In the genomic region with DNA sequence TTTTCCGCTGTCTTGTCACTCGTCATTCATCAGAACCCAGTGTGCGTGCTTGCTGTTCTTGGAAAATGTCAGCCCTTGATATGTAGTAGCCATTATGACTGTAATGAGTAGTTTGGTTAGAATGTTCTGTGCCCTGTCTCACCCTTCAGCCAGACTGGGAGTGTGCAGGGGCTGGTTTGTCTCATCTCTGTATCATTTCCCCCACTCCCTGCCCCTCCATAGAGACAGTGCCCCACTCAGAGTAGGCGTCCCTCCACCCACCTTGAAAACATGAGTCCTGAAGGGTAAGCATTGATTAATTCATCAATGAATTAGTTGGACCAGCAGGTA, we compare ENCODE assay signal across 17 cellular contexts.
DNase-seq lines count a peak whose midpoint lies in the region; ATAC-seq and TF ChIP-seq lines count a peak whose summit lies in the region.
"Had no signal": no experiment of that assay in that cellular context is flagged by ENCODE, and none has a peak within 500 bp of the region (broad histone marks: within the 10 kb centered on the region; RNA-seq: fewer than 3 reads in every experiment).

No MANE protein-coding gene starts in this region.

- no peak for DNase-seq in activated T-cell treated with anti-CD3 and anti-CD28 coated beads, Interleukin-2, amount 50 U/mL, for 72 hours
- no peak for DNase-seq in activated T-cell treated with anti-CD3 and anti-CD28 coated beads, Interleukin-2, amount 50 U/mL, for 48 hours
- DNase-seq in NCI-H2227 (lab: John Stamatoyannopoulos, UW; ENCODE audit: unreplicated experiment): peak; percentile 34
- DNase-seq in stimulated activated effector memory CD8-positive, alpha-beta T cell treated with anti-CD3 and anti-CD28 coated beads, Interleukin-12 subunit alpha, Interleukin-12 subunit beta, amount 100 ng/mL, for 72 hours (ENCODE audit: low spot score in 2 of 2): no peak
- no peak for DNase-seq in glutamatergic neuron
- DNase-seq: EL, GF-D8, KG1, NCI-H1436, NCI-H1930, Peyer's patch, SJCRH30 had no signal

- H3K27ac Mint-ChIP-seq in activated T-cell treated with anti-CD3 and anti-CD28 coated beads, Interleukin-2, amount 50 U/mL, for 72 hours: no peak overlapping the region
- H3K27ac Mint-ChIP-seq in brain (peak overlapping the region in 3 of 5 experiments; percentile 21 to 97 (median 50)), glutamatergic neuron (ENCODE audit: unreplicated experiment) (no peak overlapping the region)
- H3K27ac Mint-ChIP-seq in stimulated activated effector memory CD8-positive, alpha-beta T cell treated with anti-CD3 and anti-CD28 coated beads, Interleukin-12 subunit alpha, Interleukin-12 subunit beta, amount 100 ng/mL, for 72 hours: peak overlapping the region; percentile 58
- H3K27ac Mint-ChIP-seq: B cell, GM23338 had no signal

- peak; percentile 36 to 57 for ATAC-seq in activated T-cell treated with anti-CD3 and anti-CD28 coated beads, Interleukin-2, amount 50 U/mL, for 72 hours (replicated peaks in 1 of 2)
- peak; percentile 64 for ATAC-seq in stimulated activated effector memory CD8-positive, alpha-beta T cell treated with anti-CD3 and anti-CD28 coated beads, Interleukin-12 subunit alpha, Interleukin-12 subunit beta, amount 100 ng/mL, for 72 hours
- ATAC-seq in HG03139 (IDR thresholded peaks at IDR 0.05; ENCODE audit: unreplicated experiment): no peak

- peaks cover 17% of the 10 kb centered on the region for H3K4me1 Mint-ChIP-seq in activated T-cell treated with anti-CD3 and anti-CD28 coated beads, Interleukin-2, amount 50 U/mL, for 72 hours (ENCODE audit: low read depth)
- H3K4me1 Mint-ChIP-seq in brain (peaks cover 98% of the 10 kb centered on the region), glutamatergic neuron (ENCODE audit: low read depth, unreplicated experiment) (peaks cover 37% of the 10 kb centered on the region)
- peaks cover 47% of the 10 kb centered on the region for H3K4me1 Mint-ChIP-seq in stimulated activated effector memory CD8-positive, alpha-beta T cell treated with anti-CD3 and anti-CD28 coated beads, Interleukin-12 subunit alpha, Interleukin-12 subunit beta, amount 100 ng/mL, for 72 hours

- TF ChIP-seq CTCF in brain (conservative IDR thresholded peaks at IDR 0.05) (no peak), glutamatergic neuron (IDR thresholded peaks at IDR 0.05; ENCODE audit: partially characterized antibody, unreplicated experiment) (no peak)

- H3K9me3 Mint-ChIP-seq in activated T-cell treated with anti-CD3 and anti-CD28 coated beads, Interleukin-2, amount 50 U/mL, for 72 hours: peaks cover 0 to 6% of the 10 kb centered on the region in 2 donors
- peaks cover 0 to 5% (median 0%) of the 10 kb centered on the region in 5 experiments for H3K9me3 Mint-ChIP-seq in brain
- no peaks in the 10 kb centered on the region for H3K9me3 Mint-ChIP-seq in stimulated activated effector memory CD8-positive, alpha-beta T cell treated with anti-CD3 and anti-CD28 coated beads, Interleukin-12 subunit alpha, Interleukin-12 subunit beta, amount 100 ng/mL, for 72 hours
- H3K9me3 Mint-ChIP-seq in glutamatergic neuron (ENCODE audit: unreplicated experiment): peaks cover 15% of the 10 kb centered on the region
- H3K9me3 Mint-ChIP-seq: GM23338 had no signal

- H3K27me3 Mint-ChIP-seq in activated T-cell treated with anti-CD3 and anti-CD28 coated beads, Interleukin-2, amount 50 U/mL, for 72 hours (ENCODE audit: low read depth): no peaks in the 10 kb centered on the region
- H3K27me3 Mint-ChIP-seq in brain (no peaks in the 10 kb centered on the region), glutamatergic neuron (ENCODE audit: unreplicated experiment) (peaks cover 18% of the 10 kb centered on the region)
- H3K27me3 Mint-ChIP-seq: B cell had no signal

- H3K4me3 Mint-ChIP-seq in activated T-cell treated with anti-CD3 and anti-CD28 coated beads, Interleukin-2, amount 50 U/mL, for 72 hours: no peak overlapping the region
- no peak overlapping the region for H3K4me3 Mint-ChIP-seq in brain
- no peak overlapping the region for H3K4me3 Mint-ChIP-seq in stimulated activated effector memory CD8-positive, alpha-beta T cell treated with anti-CD3 and anti-CD28 coated beads, Interleukin-12 subunit alpha, Interleukin-12 subunit beta, amount 100 ng/mL, for 72 hours
- no peak overlapping the region for H3K4me3 Mint-ChIP-seq in glutamatergic neuron (ENCODE audit: unreplicated experiment)
- H3K4me3 Mint-ChIP-seq: B cell, CD14-positive monocyte, GM23338 had no signal

- H3K36me3 Mint-ChIP-seq in activated T-cell treated with anti-CD3 and anti-CD28 coated beads, Interleukin-2, amount 50 U/mL, for 72 hours (ENCODE audit: insufficient read depth in 2 of 2): peaks cover 0 to 2% of the 10 kb centered on the region in 2 donors
- no peaks in the 10 kb centered on the region for H3K36me3 Mint-ChIP-seq in brain
- H3K36me3 Mint-ChIP-seq in stimulated activated effector memory CD8-positive, alpha-beta T cell treated with anti-CD3 and anti-CD28 coated beads, Interleukin-12 subunit alpha, Interleukin-12 subunit beta, amount 100 ng/mL, for 72 hours: peaks cover 27% of the 10 kb centered on the region
- no peaks in the 10 kb centered on the region for H3K36me3 Mint-ChIP-seq in glutamatergic neuron (ENCODE audit: unreplicated experiment)

Comparison
In these comparisons a context has a peak if more than half of its experiments do, and no peak if none do; other contexts are left out.
1. H3K27ac Mint-ChIP-seq: peak in brain (3 of 5) and stimulated activated effector memory CD8-positive, alpha-beta T cell treated with anti-CD3 and anti-CD28 coated beads, Interleukin-12 subunit alpha, Interleukin-12 subunit beta, amount 100 ng/mL, for 72 hours (single experiment); none in activated T-cell treated with anti-CD3 and anti-CD28 coated beads, Interleukin-2, amount 50 U/mL, for 72 hours (single experiment) and glutamatergic neuron (single experiment).